Comparison of ENCODE assay signal across 23 cellular contexts in genomic region chr6:54654376-54654775, GRCh38.
"Had no signal": no experiment of that assay in that cellular context is flagged by ENCODE, and none has a peak within 500 bp of the region (broad histone marks: within the 10 kb centered on the region; RNA-seq: fewer than 3 reads in every experiment).

No MANE protein-coding gene starts in this region.

- H3K36me3 ChIP-seq: breast epithelium, Peyer's patch, SJCRH30 had no signal

- H3K4me3 ChIP-seq: breast epithelium, Peyer's patch, SJCRH30 had no signal

- H3K27me3 ChIP-seq: breast epithelium, Peyer's patch, SJCRH30 had no signal

- ATAC-seq: activated T-cell treated with anti-CD3 and anti-CD28 coated beads, Interleukin-2, amount 50 U/mL, for 72 hours had no signal

- H3K27me3 Mint-ChIP-seq: activated CD4-positive, alpha-beta memory T cell treated with anti-CD3 and anti-CD28 coated beads, Interleukin-2, amount 10 ng/mL, durations not matched to agents 7 days and 5 days; activated CD4-positive, alpha-beta T cell treated with anti-CD3 and anti-CD28 coated beads, Interleukin-2, amount 10 ng/mL, durations not matched to agents 7 days and 5 days had no signal

- H3K9ac ChIP-seq: SK-N-SH had no signal

- H3K9me3 Mint-ChIP-seq: activated CD4-positive, alpha-beta T cell treated with anti-CD3 and anti-CD28 coated beads, Interleukin-2, amount 10 ng/mL, durations not matched to agents 7 days and 5 days had no signal

- H3K4me1 Mint-ChIP-seq: activated CD4-positive, alpha-beta memory T cell treated with anti-CD3 and anti-CD28 coated beads, Interleukin-2, amount 10 ng/mL, durations not matched to agents 7 days and 5 days; activated CD4-positive, alpha-beta T cell treated with anti-CD3 and anti-CD28 coated beads, Interleukin-2, amount 10 ng/mL, durations not matched to agents 7 days and 5 days had no signal

- H3K27ac ChIP-seq: breast epithelium, Peyer's patch, RWPE1, SJCRH30, VCaP had no signal

- H3K27ac Mint-ChIP-seq: activated CD4-positive, alpha-beta memory T cell treated with anti-CD3 and anti-CD28 coated beads, Interleukin-2, amount 10 ng/mL, durations not matched to agents 7 days and 5 days; activated CD4-positive, alpha-beta T cell treated with anti-CD3 and anti-CD28 coated beads, Interleukin-2, amount 10 ng/mL, durations not matched to agents 7 days and 5 days; activated T-cell treated with anti-CD3 and anti-CD28 coated beads, Interleukin-2, amount 50 U/mL, for 72 hours had no signal

- H3K9me2 ChIP-seq: SK-N-SH had no signal

- H3K9me3 ChIP-seq: breast epithelium, SJCRH30, SK-N-SH had no signal

- H3K4me3 Mint-ChIP-seq: activated CD4-positive, alpha-beta memory T cell treated with anti-CD3 and anti-CD28 coated beads, Interleukin-2, amount 10 ng/mL, durations not matched to agents 7 days and 5 days; activated CD4-positive, alpha-beta T cell treated with anti-CD3 and anti-CD28 coated beads, Interleukin-2, amount 10 ng/mL, durations not matched to agents 7 days and 5 days; activated T-cell treated with anti-CD3 and anti-CD28 coated beads, Interleukin-2, amount 50 U/mL, for 72 hours had no signal

- H3K4me2 ChIP-seq: SK-N-SH had no signal

- H3K4me1 ChIP-seq: breast epithelium, Peyer's patch, SJCRH30 had no signal

- DNase-seq: activated CD4-positive, alpha-beta memory T cell treated with anti-CD3 and anti-CD28 coated beads, Interleukin-2, amount 10 ng/mL, durations not matched to agents 7 days and 5 days; activated CD4-positive, alpha-beta T cell treated with anti-CD3 and anti-CD28 coated beads, Interleukin-2, amount 10 ng/mL, durations not matched to agents 7 days and 5 days; activated CD4-positive, CD25-positive, alpha-beta regulatory T cell; activated CD8-positive, alpha-beta memory T cell treated with anti-CD3 and anti-CD28 coated beads, Interleukin-2, amount 50 U/mL, for 4 hours; activated naive CD4-positive, alpha-beta T cell treated with anti-CD3 and anti-CD28 coated beads, Interleukin-2, amount 50 U/mL, for 16 hours; activated T-cell treated with anti-CD3 and anti-CD28 coated beads, Interleukin-2, amount 50 U/mL, for 72 hours; aorta; central memory CD4-positive, alpha-beta T cell; NCI-H1048; NCI-H146; NCI-H2081 treated with DMSO at 0.1 percent for 48 hours; NCI-H2171 treated with DMSO at 0.1 percent for 48 hours; NCI-H226; NCI-H82; OCI-M1; Peyer's patch; Right ventricle myocardium superior; SJCRH30; SK-N-SH; T-helper 1 cell had no signal
